39 cellular contexts compared by ENCODE assay signal in genomic region chr9:1969160-1969559, GRCh38.
"Had no signal": no experiment of that assay in that cellular context is flagged by ENCODE, and none has a peak within 500 bp of the region (broad histone marks: within the 10 kb centered on the region; RNA-seq: fewer than 3 reads in every experiment).

No MANE protein-coding gene starts in this region.

- H3K9me3 ChIP-seq: adrenal gland, ascending aorta, breast epithelium had no signal

- H3K4me3 ChIP-seq: adrenal gland, ascending aorta, breast epithelium, cardiac muscle cell had no signal

- FAIRE-seq: astrocyte, bronchial epithelial cell had no signal

- H3K27ac ChIP-seq: adrenal gland, ascending aorta, brain microvascular endothelial cell, breast epithelium, cardiac muscle cell had no signal

- H3K4me1 Mint-ChIP-seq: activated naive CD4-positive, alpha-beta T cell treated with anti-CD3 and anti-CD28 coated beads, Interleukin-2, amount 10 ng/mL, durations not matched to agents 7 days and 5 days; activated naive CD4-positive, alpha-beta T cell treated with anti-CD3 and anti-CD28 coated beads, Interleukin-2, amount 50 U/mL, for 24 hours; activated naive CD8-positive, alpha-beta T cell treated with anti-CD3 and anti-CD28 coated beads for 36 hours; activated naive CD8-positive, alpha-beta T cell treated with anti-CD3 and anti-CD28 coated beads, Interleukin-2, amount 10 ng/mL, durations not matched to agents 7 days and 5 days; activated naive CD8-positive, alpha-beta T cell treated with anti-CD3 and anti-CD28 coated beads, Interleukin-2, amount 50 U/mL, for 24 hours; activated T-helper 17 cell treated with anti-CD3 and anti-CD28 coated beads, Interleukin-2, amount 50 U/mL, for 72 hours; brain; central memory CD8-positive, alpha-beta T cell had no signal

- DNase-seq: activated effector memory CD4-positive, alpha-beta T cell treated with anti-CD3 and anti-CD28 coated beads, Interleukin-2, amount 50 U/mL, for 16 hours; activated effector memory CD4-positive, alpha-beta T cell treated with Interleukin-2 at 50 U/mL for 16 hours; activated gamma-delta T cell; activated gamma-delta T cell treated with Interleukin-2 at 50 U/mL for 16 hours; activated naive CD4-positive, alpha-beta T cell; activated naive CD4-positive, alpha-beta T cell treated with anti-CD3 and anti-CD28 coated beads for 36 hours; activated naive CD4-positive, alpha-beta T cell treated with anti-CD3 and anti-CD28 coated beads, Interleukin-2, amount 10 ng/mL, durations not matched to agents 7 days and 5 days; activated naive CD4-positive, alpha-beta T cell treated with anti-CD3 and anti-CD28 coated beads, Interleukin-2, amount 50 U/mL, for 16 hours; activated naive CD4-positive, alpha-beta T cell treated with Interleukin-2 at 50 U/mL for 16 hours; activated naive CD8-positive, alpha-beta T cell treated with anti-CD3 and anti-CD28 coated beads for 36 hours; activated naive CD8-positive, alpha-beta T cell treated with anti-CD3 and anti-CD28 coated beads, Interleukin-2, amount 10 ng/mL, durations not matched to agents 7 days and 5 days; activated naive CD8-positive, alpha-beta T cell treated with anti-CD3 and anti-CD28 coated beads, Interleukin-2, amount 50 U/mL, for 24 hours; activated T-cell treated with anti-CD3 and anti-CD28 coated beads for 4 hours; activated T-cell treated with anti-CD3 and anti-CD28 coated beads, Interleukin-2, amount 50 U/mL, for 1 hour; activated T-cell treated with anti-CD3 and anti-CD28 coated beads, Interleukin-2, amount 50 U/mL, for 24 hours; activated T-cell treated with anti-CD3 and anti-CD28 coated beads, Interleukin-2, amount 50 U/mL, for 4 hours; activated T-cell treated with anti-CD3 and anti-CD28 coated beads, Interleukin-2, amount 50 U/mL, for 48 hours; activated T-cell treated with anti-CD3 and anti-CD28 coated beads, Interleukin-2, amount 50 U/mL, for 72 hours; adrenal gland; amniotic stem cell; amygdala; anterior cingulate cortex; aorta; brain microvascular endothelial cell; caudate nucleus; central memory CD4-positive, alpha-beta T cell; cerebellar nuclear complex had no signal

- H3K27me3 ChIP-seq: adrenal gland, ascending aorta, brain microvascular endothelial cell, breast epithelium, cardiac muscle cell had no signal

- H3K27ac Mint-ChIP-seq: activated naive CD4-positive, alpha-beta T cell treated with anti-CD3 and anti-CD28 coated beads for 36 hours; activated naive CD4-positive, alpha-beta T cell treated with anti-CD3 and anti-CD28 coated beads, Interleukin-2, amount 10 ng/mL, durations not matched to agents 7 days and 5 days; activated naive CD4-positive, alpha-beta T cell treated with anti-CD3 and anti-CD28 coated beads, Interleukin-2, amount 50 U/mL, for 24 hours; activated naive CD8-positive, alpha-beta T cell; activated naive CD8-positive, alpha-beta T cell treated with anti-CD3 and anti-CD28 coated beads for 36 hours; activated naive CD8-positive, alpha-beta T cell treated with anti-CD3 and anti-CD28 coated beads, Interleukin-2, amount 10 ng/mL, durations not matched to agents 7 days and 5 days; activated naive CD8-positive, alpha-beta T cell treated with anti-CD3 and anti-CD28 coated beads, Interleukin-2, amount 50 U/mL, for 24 hours; activated T-cell treated with anti-CD3 and anti-CD28 coated beads, Interleukin-2, amount 50 U/mL, for 24 hours; activated T-cell treated with anti-CD3 and anti-CD28 coated beads, Interleukin-2, amount 50 U/mL, for 72 hours; activated T-helper 1 cell treated with anti-CD3 and anti-CD28 coated beads, Interleukin-12 subunit alpha, Interleukin-12 subunit beta, Interleukin-2, Interleukin-4 antibody, amounts not matched to agents 30 ng/mL and 10 ng/mL and 1 ng/mL, durations not matched to agents 14 hours and 24 hours and 36 hours; activated T-helper 17 cell treated with anti-CD3 and anti-CD28 coated beads, Interleukin-2, amount 50 U/mL, for 72 hours; activated T-helper 2 cell treated with anti-CD3 and anti-CD28 coated beads, Interferon-gamma antibody, Interleukin-2, Interleukin-4, amounts not matched to agents 10 μg/mL and 5 μg/mL and 100 μg/mL, durations not matched to agents 14 hours and 24 hours and 36 hours; brain had no signal

- H3K36me3 ChIP-seq: adrenal gland, ascending aorta, brain microvascular endothelial cell, breast epithelium, cardiac muscle cell had no signal

- ATAC-seq: activated naive CD8-positive, alpha-beta T cell treated with anti-CD3 and anti-CD28 coated beads, Interleukin-2, amount 50 U/mL, for 24 hours; activated T-cell treated with anti-CD3 and anti-CD28 coated beads, Interleukin-2, amount 50 U/mL, for 4 hours; activated T-cell treated with anti-CD3 and anti-CD28 coated beads, Interleukin-2, amount 50 U/mL, for 72 hours; activated T-helper 17 cell treated with anti-CD3 and anti-CD28 coated beads, Interleukin-2, amount 50 U/mL, for 72 hours had no signal

- H3K4me3 Mint-ChIP-seq: activated naive CD4-positive, alpha-beta T cell treated with anti-CD3 and anti-CD28 coated beads for 36 hours; activated naive CD4-positive, alpha-beta T cell treated with anti-CD3 and anti-CD28 coated beads, Interleukin-2, amount 10 ng/mL, durations not matched to agents 7 days and 5 days; activated naive CD4-positive, alpha-beta T cell treated with anti-CD3 and anti-CD28 coated beads, Interleukin-2, amount 50 U/mL, for 24 hours; activated naive CD8-positive, alpha-beta T cell; activated naive CD8-positive, alpha-beta T cell treated with anti-CD3 and anti-CD28 coated beads for 36 hours; activated naive CD8-positive, alpha-beta T cell treated with anti-CD3 and anti-CD28 coated beads, Interleukin-2, amount 10 ng/mL, durations not matched to agents 7 days and 5 days; activated naive CD8-positive, alpha-beta T cell treated with anti-CD3 and anti-CD28 coated beads, Interleukin-2, amount 50 U/mL, for 24 hours; activated T-cell treated with anti-CD3 and anti-CD28 coated beads, Interleukin-2, amount 50 U/mL, for 24 hours; activated T-cell treated with anti-CD3 and anti-CD28 coated beads, Interleukin-2, amount 50 U/mL, for 4 hours; activated T-cell treated with anti-CD3 and anti-CD28 coated beads, Interleukin-2, amount 50 U/mL, for 72 hours; activated T-helper 1 cell treated with anti-CD3 and anti-CD28 coated beads, Interleukin-12 subunit alpha, Interleukin-12 subunit beta, Interleukin-2, Interleukin-4 antibody, amounts not matched to agents 30 ng/mL and 10 ng/mL and 1 ng/mL, durations not matched to agents 14 hours and 24 hours and 36 hours; activated T-helper 17 cell treated with anti-CD3 and anti-CD28 coated beads, Interleukin-2, amount 50 U/mL, for 72 hours; brain; central memory CD8-positive, alpha-beta T cell had no signal

- H3K9me3 Mint-ChIP-seq: activated T-helper 17 cell treated with anti-CD3 and anti-CD28 coated beads, Interleukin-2, amount 50 U/mL, for 72 hours; central memory CD8-positive, alpha-beta T cell had no signal

- H3K36me3 Mint-ChIP-seq: activated naive CD4-positive, alpha-beta T cell treated with anti-CD3 and anti-CD28 coated beads, Interleukin-2, amount 10 ng/mL, durations not matched to agents 7 days and 5 days; activated naive CD8-positive, alpha-beta T cell treated with anti-CD3 and anti-CD28 coated beads for 36 hours had no signal

- H3K4me1 ChIP-seq: adrenal gland, ascending aorta, breast epithelium had no signal
